ENCODE assay signal across 22 cellular contexts in the genomic region with DNA sequence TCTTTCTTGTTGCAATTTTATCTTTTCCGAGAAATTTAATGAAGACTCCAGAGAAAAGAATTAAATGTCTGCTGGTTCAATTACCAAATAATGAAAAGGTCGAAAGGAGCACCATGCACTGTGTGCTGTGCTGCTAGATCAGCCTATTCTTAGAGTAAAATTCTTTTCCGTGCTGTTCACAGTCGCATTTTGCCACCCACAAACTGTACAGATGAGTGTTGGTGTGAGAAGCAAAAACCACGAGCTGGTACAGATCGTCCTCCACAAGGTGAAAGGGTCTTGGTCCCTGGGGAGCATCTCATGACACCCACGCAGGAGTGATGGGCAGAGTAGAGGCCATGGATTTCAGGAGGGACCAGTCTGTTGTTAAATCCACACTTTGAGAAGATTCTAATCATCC.
"Had no signal": no experiment of that assay in that cellular context is flagged by ENCODE, and none has a peak within 500 bp of the region (broad histone marks: within the 10 kb centered on the region; RNA-seq: fewer than 3 reads in every experiment).

No MANE protein-coding gene starts in this region.

- H3K9me3 ChIP-seq: SJCRH30 had no signal

- H3K36me3 ChIP-seq: SJCRH30 had no signal

- H3K27me3 ChIP-seq: SJCRH30 had no signal

- H3K27ac ChIP-seq: SJCRH30 had no signal

- H3K4me3 ChIP-seq: SJCRH30 had no signal

- ATAC-seq: Panc1, PC-3, Right ventricle myocardium inferior, SK-N-SH treated with all-trans-retinoic acid at 6 μM for 48 hours had no signal

- H3K4me1 ChIP-seq: SJCRH30 had no signal

- DNase-seq: Kasumi-1; KG1; MM.1S; NCI-H1092 treated with DMSO at 0.1 percent for 48 hours; NCI-H1436; NCI-H187; NCI-H2029; NCI-H2081 treated with DMSO at 0.1 percent for 48 hours; NCI-H2171; NCI-H226; NCI-H446; NCI-H510A; NCI-H524 treated with DMSO at 0.1 percent for 48 hours; NCI-H69; NCI-H774; NK-92 treated with Interleukin-12 subunit alpha and Interleukin-12 subunit beta, amount 100 ng/mL, for 24 hours; PC-3; SHP77 treated with DMSO at 0.1 percent for 48 hours; SJCRH30 had no signal
